Comparison of ENCODE assay signal across 30 cellular contexts in genomic region chr2:241565413-241565812, GRCh38. TPM values are rescaled to one million over a fixed set of nuclear protein-coding genes. Genes with fewer than 3 reads are reported as not detected.
A peak's percentile ranks its signal among the peaks of the same experiment; 100 is the strongest.
DNase-seq lines count a peak whose midpoint lies in the region; ATAC-seq and TF ChIP-seq lines count a peak whose summit lies in the region.
"Had no signal": no experiment of that assay in that cellular context is flagged by ENCODE, and none has a peak within 500 bp of the region (broad histone marks: within the 10 kb centered on the region; RNA-seq: fewer than 3 reads in every experiment).

No MANE protein-coding gene starts in this region.

- H3K79me2 ChIP-seq in hepatocyte (peaks cover 21% of the 10 kb centered on the region), OCI-LY7 (ENCODE audit: insufficient read depth, low read depth, low read length) (no peaks in the 10 kb centered on the region)

- H3K9me3 ChIP-seq in hepatocyte (ENCODE audit: low read depth), result no peaks in the 10 kb centered on the region
- no peaks in the 10 kb centered on the region for H3K9me3 ChIP-seq in upper lobe of right lung
- H3K9me3 ChIP-seq in OCI-LY7 (ENCODE audit: low read length), result no peaks in the 10 kb centered on the region
- H3K9me3 ChIP-seq: pancreas, testis had no signal

- H3K4me1 ChIP-seq in hepatocyte (ENCODE audit: insufficient read depth) (peaks cover 39% of the 10 kb centered on the region), upper lobe of right lung (peaks cover 19% of the 10 kb centered on the region), OCI-LY7 (ENCODE audit: insufficient read depth, low read length, poor library complexity, severe bottlenecking) (no peaks in the 10 kb centered on the region)

- no peaks in the 10 kb centered on the region for H3K27me3 Mint-ChIP-seq in osteocyte (ENCODE audit: unreplicated experiment)

- H3K27me3 ChIP-seq in hepatocyte (no peaks in the 10 kb centered on the region), upper lobe of right lung (no peaks in the 10 kb centered on the region)
- H3K27me3 ChIP-seq: dorsolateral prefrontal cortex, pancreas, testis had no signal

- ATAC-seq in upper lobe of right lung (no peak), HG02885 (IDR thresholded peaks at IDR 0.05; ENCODE audit: poor library complexity, unreplicated experiment) (no peak), GM21717 (IDR thresholded peaks at IDR 0.05; ENCODE audit: unreplicated experiment) (no peak)
- ATAC-seq: activated T-cell treated with anti-CD3 and anti-CD28 coated beads, Interleukin-2, amount 50 U/mL, for 4 hours; HCT116; left ventricle myocardium superior; pancreas; right cardiac atrium; Right ventricle myocardium inferior had no signal

- peak overlapping the region; percentile 68 for H3K4me2 ChIP-seq in hepatocyte
- no peak overlapping the region for H3K4me2 ChIP-seq in OCI-LY7 (ENCODE audit: low read length)
- H3K4me2 ChIP-seq: KMS-11 had no signal

- CTCF ChIA-PET in RWPE1 (lab: Yijun Ruan, JAX) (interaction anchor here (0.7 kb wide), 1 partner anchor 16 kb away, joined by 5 read pairs; no protein-coding TSS in a partner anchor), OCI-LY7 (lab: Charles Lee; ENCODE audit: unreplicated experiment) (no interaction called here)

- DNase-seq in RWPE1 (ENCODE audit: low spot score) (no peak), hepatocyte (ENCODE audit: low spot score) (no peak), osteocyte (ENCODE audit: extremely low spot score, unreplicated experiment) (no peak), upper lobe of right lung (peak; percentile 52), OCI-LY7 (ENCODE audit: low spot score) (no peak)
- DNase-seq: ACHN; activated CD4-positive, alpha-beta T cell treated with anti-CD3 and anti-CD28 coated beads for 4 hours; activated T-cell treated with anti-CD3 and anti-CD28 coated beads, Interleukin-2, amount 50 U/mL, for 4 hours; COR-L47; GDM1; left ventricle myocardium superior; MM.1S; natural killer cell; NCI-H2081 treated with DMSO at 0.1 percent for 48 hours; NCI-H446; OCI-M1; stimulated activated CD4-positive, alpha-beta T cell treated with anti-CD3 and anti-CD28 coated beads, Interleukin-12 subunit alpha, Interleukin-12 subunit beta, amount 100 ng/mL, for 4 hours; stimulated activated CD4-positive, alpha-beta T cell treated with anti-CD3 and anti-CD28 coated beads, Interleukin-4, amount 100 ng/mL, for 24 hours; T-helper 2 cell; testis had no signal

- H3K27ac ChIP-seq in RWPE1, result peak overlapping the region; percentile 57
- peak overlapping the region; percentile 90 for H3K27ac ChIP-seq in hepatocyte
- no peak overlapping the region for H3K27ac ChIP-seq in upper lobe of right lung
- no peak overlapping the region for H3K27ac ChIP-seq in OCI-LY7 (ENCODE audit: low read depth, low read length, poor library complexity, severe bottlenecking)
- H3K27ac ChIP-seq: KMS-11, pancreas, testis had no signal

- H3K9me3 Mint-ChIP-seq in osteocyte (ENCODE audit: unreplicated experiment), result no peaks in the 10 kb centered on the region
- H3K9me3 Mint-ChIP-seq: activated T-cell treated with anti-CD3 and anti-CD28 coated beads, Interleukin-2, amount 50 U/mL, for 4 hours; central memory CD8-positive, alpha-beta T cell; natural killer cell; stimulated activated effector memory CD8-positive, alpha-beta T cell treated with anti-CD3 and anti-CD28 coated beads, Interleukin-12 subunit alpha, Interleukin-12 subunit beta, amount 100 ng/mL, for 72 hours had no signal

- intact Hi-C loops in upper lobe of right lung (cut with DNase I) (no loop called here), OCI-LY7 (cut with micrococcal nuclease; ENCODE audit: unreplicated experiment) (no loop called here)

- POLR2A ChIA-PET in RWPE1 (lab: Yijun Ruan, JAX; ENCODE audit: low non-redundant PET), result no interaction called here
- POLR2A ChIA-PET in OCI-LY7 (lab: Charles Lee), result no interaction called here

- TF ChIP-seq CTCF in RWPE1 (conservative IDR thresholded peaks at IDR 0.05; ENCODE audit: low read depth) (no peak), hepatocyte (IDR thresholded peaks at IDR 0.05; ENCODE audit: poor library complexity) (no peak), osteocyte (IDR thresholded peaks at IDR 0.05) (no peak), upper lobe of right lung (IDR thresholded peaks at IDR 0.05) (no peak), OCI-LY7 (conservative IDR thresholded peaks at IDR 0.05; ENCODE audit: low read length) (no peak)

- BruUV-seq in OCI-LY7 (replicated peaks; lab: Mats Ljungman, UMichigan), result no TSS peak

- 67% methylated on average over 10 of the region's 10 CpGs for WGBS in hepatocyte (ENCODE audit: low lambda C conversion rate, missing lambda C conversion rate)

- H4K20me1 ChIP-seq in hepatocyte (ENCODE audit: insufficient read depth, poor library complexity, severe bottlenecking) (no peaks in the 10 kb centered on the region), OCI-LY7 (ENCODE audit: insufficient read depth, low read length) (no peaks in the 10 kb centered on the region)

- H3K36me3 Mint-ChIP-seq in osteocyte (ENCODE audit: unreplicated experiment), result peaks cover 5% of the 10 kb centered on the region
- H3K36me3 Mint-ChIP-seq: natural killer cell; stimulated activated effector memory CD8-positive, alpha-beta T cell treated with anti-CD3 and anti-CD28 coated beads, Interleukin-12 subunit alpha, Interleukin-12 subunit beta, amount 100 ng/mL, for 72 hours had no signal

- H3K4me3 ChIP-seq in hepatocyte (no peak overlapping the region), upper lobe of right lung (no peak overlapping the region), OCI-LY7 (ENCODE audit: low read depth, low read length, poor library complexity, severe bottlenecking) (no peak overlapping the region)
- H3K4me3 ChIP-seq: dorsolateral prefrontal cortex, pancreas, testis had no signal

- H3K4me1 Mint-ChIP-seq in osteocyte (ENCODE audit: unreplicated experiment), result peaks cover 39% of the 10 kb centered on the region
- H3K4me1 Mint-ChIP-seq: central memory CD8-positive, alpha-beta T cell; stimulated activated effector memory CD8-positive, alpha-beta T cell treated with anti-CD3 and anti-CD28 coated beads, Interleukin-12 subunit alpha, Interleukin-12 subunit beta, amount 100 ng/mL, for 72 hours had no signal

- no peak overlapping the region for H3K4me3 Mint-ChIP-seq in osteocyte (ENCODE audit: unreplicated experiment)
- H3K4me3 Mint-ChIP-seq: activated T-cell treated with anti-CD3 and anti-CD28 coated beads, Interleukin-2, amount 50 U/mL, for 4 hours; central memory CD8-positive, alpha-beta T cell; natural killer cell; stimulated activated effector memory CD8-positive, alpha-beta T cell treated with anti-CD3 and anti-CD28 coated beads, Interleukin-12 subunit alpha, Interleukin-12 subunit beta, amount 100 ng/mL, for 72 hours had no signal

- H3K27ac Mint-ChIP-seq in osteocyte (ENCODE audit: unreplicated experiment), result peak overlapping the region; percentile 23
- H3K27ac Mint-ChIP-seq: stimulated activated effector memory CD8-positive, alpha-beta T cell treated with anti-CD3 and anti-CD28 coated beads, Interleukin-12 subunit alpha, Interleukin-12 subunit beta, amount 100 ng/mL, for 72 hours had no signal

- H3K36me3 ChIP-seq in hepatocyte (replicated peaks; ENCODE audit: insufficient read depth, low read depth) (no peaks in the 10 kb centered on the region), upper lobe of right lung (peaks cover 8% of the 10 kb centered on the region), OCI-LY7 (ENCODE audit: insufficient read depth, low read length) (no peaks in the 10 kb centered on the region)
- H3K36me3 ChIP-seq: pancreas had no signal

- H2AFZ ChIP-seq in hepatocyte, result no peak overlapping the region
- no peak overlapping the region for H2AFZ ChIP-seq in OCI-LY7 (ENCODE audit: low read length)

- H3K9me2 ChIP-seq in hepatocyte (replicated peaks; ENCODE audit: insufficient read depth) (no peaks in the 10 kb centered on the region), OCI-LY7 (ENCODE audit: insufficient read depth, low read length) (no peaks in the 10 kb centered on the region)

RNA-seq across cellular contexts. Expression of gene BOK, which starts 6.9 kb away (rescaled TPM):
- total RNA-seq in hepatocyte (24.2 and 25.4 TPM in 2 replicates), osteocyte (45.0 and 47.5 TPM in 2 replicates), upper lobe of right lung (56.4 TPM), OCI-LY7 (2022) (not detected in 2 replicates)
- 26.5 and 39.7 TPM in 2 replicates for polyA plus RNA-seq in hepatocyte
- not detected in 2 replicates for total RNA-seq in OCI-LY7 (2014; rRNA removed; shearing (Covaris generic))

RNA-seq across cellular contexts. Expression of gene STK25, which starts 57.0 kb away (rescaled TPM):
- total RNA-seq in hepatocyte (177 and 183 TPM in 2 replicates), osteocyte (197 and 206 TPM in 2 replicates), upper lobe of right lung (134 TPM), OCI-LY7 (2022) (120 and 135 TPM in 2 replicates)
- polyA plus RNA-seq in hepatocyte, result 192 and 199 TPM in 2 replicates
- total RNA-seq in OCI-LY7 (2014; rRNA removed; shearing (Covaris generic)), result 167 and 201 TPM in 2 replicates

Comparison
In these comparisons a context has a peak if more than half of its experiments do, and no peak if none do; other contexts are left out.
1. H3K27ac ChIP-seq: peak in RWPE1 (single experiment) and hepatocyte (single experiment); none in upper lobe of right lung (single experiment) and OCI-LY7 (single experiment).
2. RNA of gene BOK, which starts 6.9 kb away (total RNA-seq): 56.4 TPM in upper lobe of right lung (single experiment), 45.0 to 47.5 TPM in osteocyte and 24.2 to 25.4 TPM in hepatocyte; not detected in OCI-LY7; every median in the first group is over 10 times any median in the second.